19 cellular contexts compared by ENCODE assay signal in the genomic region with DNA sequence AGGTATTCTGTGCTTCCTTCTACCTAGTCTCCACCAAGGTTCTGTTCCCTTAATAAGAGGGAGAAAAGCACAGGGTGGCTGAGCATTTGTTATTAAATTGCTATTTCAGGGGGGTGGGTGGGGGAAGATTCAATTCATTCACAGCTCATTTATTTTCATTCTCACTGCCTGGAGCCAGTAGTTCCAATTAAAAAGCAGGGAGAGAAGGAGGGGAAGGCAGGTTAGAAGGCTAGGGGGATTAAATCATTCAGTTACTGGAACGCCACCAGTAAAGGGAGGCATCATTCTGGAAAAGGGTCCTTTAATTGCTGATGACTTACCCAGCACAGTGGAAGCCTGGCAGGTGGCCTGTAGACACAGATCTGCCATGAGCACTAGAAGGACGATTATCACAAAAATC. TPM values are rescaled to one million over a fixed set of nuclear protein-coding genes. Genes with fewer than 3 reads are reported as not detected.
DNase-seq lines count a peak whose midpoint lies in the region; FAIRE-seq and TF ChIP-seq lines count a peak whose summit lies in the region.
"Had no signal": no experiment of that assay in that cellular context is flagged by ENCODE, and none has a peak within 500 bp of the region (broad histone marks: within the 10 kb centered on the region; RNA-seq: fewer than 3 reads in every experiment).

No MANE protein-coding gene starts in this region.

- H3K9me3 ChIP-seq in effector memory CD4-positive, alpha-beta T cell (ENCODE audit: control insufficient read depth, low read length) = no peaks in the 10 kb centered on the region
- H3K9me3 ChIP-seq: esophagus muscularis mucosa, pancreas had no signal

- H3K27me3 ChIP-seq in effector memory CD4-positive, alpha-beta T cell (replicated peaks; ENCODE audit: control insufficient read depth, insufficient read depth, low read length, poor library complexity, severe bottlenecking) = no peaks in the 10 kb centered on the region
- H3K27me3 ChIP-seq: esophagus muscularis mucosa, pancreas had no signal

- H3K36me3 ChIP-seq in effector memory CD4-positive, alpha-beta T cell (ENCODE audit: control insufficient read depth, insufficient read depth, low read length) = no peaks in the 10 kb centered on the region
- H3K36me3 ChIP-seq: pancreas had no signal

- peak; percentile 13 for DNase-seq in NCI-H1092 (lab: John Stamatoyannopoulos, UW)
- no peak for DNase-seq in NCI-H1092 treated with DMSO at 0.1 percent for 48 hours (lab: John Stamatoyannopoulos, UW)
- DNase-seq in NCI-H2227 (lab: John Stamatoyannopoulos, UW; ENCODE audit: unreplicated experiment) = peak; percentile 50
- DNase-seq in effector memory CD4-positive, alpha-beta T cell = no peak
- DNase-seq in renal cortical epithelial cell (ENCODE audit: low read depth) = peak; percentile 13
- no peak for DNase-seq in GM12892 (ENCODE audit: insufficient read length)
- DNase-seq in HK-2 (ENCODE audit: unreplicated experiment) = no peak
- DNase-seq in HuH-7 (ENCODE audit: low spot score) = no peak
- DNase-seq: amygdala, caudate nucleus, DMS153, left colon, NCI-H1417 treated with DMSO at 0.1 percent for 48 hours, NCI-H226, pancreas, Right ventricle myocardium superior, substantia nigra had no signal

- no peak overlapping the region for H3K4me3 ChIP-seq in effector memory CD4-positive, alpha-beta T cell (ENCODE audit: insufficient read depth, low read depth, low read length, poor library complexity, severe bottlenecking)
- H3K4me3 ChIP-seq: esophagus muscularis mucosa, pancreas had no signal

- H3K27ac ChIP-seq in effector memory CD4-positive, alpha-beta T cell (ENCODE audit: insufficient read depth, low read length, poor library complexity, severe bottlenecking) = peak overlapping the region; percentile 56
- H3K27ac ChIP-seq: 22Rv1, esophagus muscularis mucosa, pancreas had no signal

- peaks cover 45% of the 10 kb centered on the region for H3K4me1 ChIP-seq in effector memory CD4-positive, alpha-beta T cell (ENCODE audit: control insufficient read depth, insufficient read depth, low read length, poor library complexity, severe bottlenecking)

- no peak for FAIRE-seq in GM12892 (lab: Jason Lieb, UNC)
- FAIRE-seq: pancreas had no signal

- TF ChIP-seq POLR2A in GM12892 (IDR thresholded peaks at IDR 0.05; ENCODE audit: low read depth, low read length) = no peak

RNA-seq across cellular contexts. Expression of gene NIN, which starts 47.4 kb away (rescaled TPM):
- 30.0 and 78.2 TPM in 2 replicates for total RNA-seq in renal cortical epithelial cell
- 56.2 TPM for polyA plus RNA-seq in GM12892 (2012; ENCODE audit: missing spikeins)

Comparison
In these comparisons a context has a peak if more than half of its experiments do, and no peak if none do; other contexts are left out.
1. DNase-seq: peak in NCI-H1092 (single experiment), NCI-H2227 (single experiment) and renal cortical epithelial cell (single experiment); none in NCI-H1092 treated with DMSO at 0.1 percent for 48 hours (single experiment), effector memory CD4-positive, alpha-beta T cell (0 of 3), GM12892 (single experiment), HK-2 (single experiment) and HuH-7 (single experiment).